8 cellular contexts compared by ENCODE assay signal in the genomic region with DNA sequence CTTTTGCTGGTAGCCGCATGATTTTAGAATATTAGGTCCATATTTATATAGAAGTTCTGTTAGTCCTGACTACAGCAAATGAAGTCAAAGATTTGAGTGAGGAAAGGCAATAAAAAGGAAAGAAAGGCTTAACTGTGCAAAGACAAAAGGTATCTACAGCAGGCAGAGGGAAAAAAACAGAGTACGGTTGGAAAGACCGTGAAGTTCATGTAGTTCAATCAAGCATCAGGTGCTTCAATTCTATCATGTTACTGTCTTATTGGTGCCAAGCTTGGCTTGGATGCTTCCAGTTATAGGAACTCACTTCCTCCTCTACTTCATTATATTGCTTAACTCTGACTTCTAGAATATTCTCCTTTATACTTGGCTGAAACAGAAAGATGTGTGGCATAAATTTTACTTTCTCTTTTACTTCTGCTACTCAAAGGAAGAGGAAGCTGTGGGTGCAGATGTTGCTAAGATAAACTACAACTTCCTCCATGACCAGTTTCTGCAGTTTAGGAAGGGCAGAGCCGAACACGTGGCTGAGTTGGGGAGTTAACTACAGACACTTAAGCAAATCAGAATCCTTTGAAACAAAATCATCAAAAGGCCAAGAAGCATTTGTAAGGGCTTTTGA. TPM values are rescaled to one million over a fixed set of nuclear protein-coding genes. Genes with fewer than 3 reads are reported as not detected.
DNase-seq lines count a peak whose midpoint lies in the region; ATAC-seq, FAIRE-seq and TF ChIP-seq lines count a peak whose summit lies in the region.

No MANE protein-coding gene starts in this region.

- DNase-seq in GM19239 (ENCODE audit: insufficient read length, low spot score) (peak; percentile 44), K562 (ENCODE audit: extremely low read depth in 1 of 4, low spot score in 3 of 4) (no peak), nephron progenitor cell (no peak), NCI-H748 (lab: John Stamatoyannopoulos, UW; ENCODE audit: unreplicated experiment) (no peak), DMS79 treated with DMSO at 0.1 percent for 48 hours (lab: John Stamatoyannopoulos, UW) (no peak), cortex of kidney (lab: John Stamatoyannopoulos, UW) (no peak)

- H2AFZ ChIP-seq in K562 (ENCODE audit: low read depth, low read length), result no peak overlapping the region

- TF ChIP-seq CTCF in K562 (IDR thresholded peaks at IDR 0.05 in 2 of 3, conservative IDR thresholded peaks at IDR 0.05 in 1 of 3; ENCODE audit: insufficient read depth in 2 of 3, low read depth in 1 of 3, low read length in 3 of 3) (no peak), nephron progenitor cell (IDR thresholded peaks at IDR 0.05) (no peak)

- TF ChIP-seq EP300 in K562 (IDR thresholded peaks at IDR 0.05; ENCODE audit: low read length), result no peak

- no peak for TF ChIP-seq POLR2A in K562 (conservative IDR thresholded peaks at IDR 0.05)

- intact Hi-C loops in K562 (cut with micrococcal nuclease), result loop anchor here (2.0 kb wide), 1 partner anchor 49 kb away; no protein-coding TSS in a partner anchor

- H3K36me3 ChIP-seq in K562 (ENCODE audit: control insufficient read depth, insufficient read depth, low read length), result no peaks in the 10 kb centered on the region

- H3K4me1 Mint-ChIP-seq in T-helper 1 cell treated with Interleukin-12 subunit alpha and Interleukin-12 subunit beta and Interleukin-4 antibody, amounts not matched to agents 30 μg/mL and 1 μg/mL, for 36 hours (ENCODE audit: low read depth), result peaks cover 57% of the 10 kb centered on the region
- peaks cover 26% of the 10 kb centered on the region for H3K4me1 Mint-ChIP-seq in nephron progenitor cell

- peak; percentile 97 for FAIRE-seq in GM19239 (lab: Jason Lieb, UNC)
- FAIRE-seq in K562 (lab: Jason Lieb, UNC), result no peak

- no peak overlapping the region for H3K4me3 ChIP-seq in K562

- no TSS peak for BruUV-seq in K562 (replicated peaks; lab: Mats Ljungman, UMichigan)

- H3K79me2 ChIP-seq in K562 (ENCODE audit: control insufficient read depth, insufficient read depth, low read length), result no peaks in the 10 kb centered on the region

- peaks cover 22% of the 10 kb centered on the region for H3K9me3 Mint-ChIP-seq in T-helper 1 cell treated with Interleukin-12 subunit alpha and Interleukin-12 subunit beta and Interleukin-4 antibody, amounts not matched to agents 30 μg/mL and 1 μg/mL, for 36 hours
- peaks cover 17% of the 10 kb centered on the region for H3K9me3 Mint-ChIP-seq in nephron progenitor cell

- CTCF ChIA-PET in K562 (lab: Yijun Ruan, JAX; ENCODE audit: low intra/inter-chr PET ratio), result no interaction called here

- POLR2A ChIA-PET in K562 (lab: Yijun Ruan, JAX), result no interaction called here

- no peaks in the 10 kb centered on the region for H3K4me1 ChIP-seq in K562 (replicated peaks in 1 of 2; ENCODE audit: control insufficient read depth in 2 of 2, insufficient read depth in 2 of 2, low read length in 2 of 2)

- in situ Hi-C loops in K562 (cut with MboI), result no loop called here

- H3K4me3 Mint-ChIP-seq in T-helper 1 cell treated with Interleukin-12 subunit alpha and Interleukin-12 subunit beta and Interleukin-4 antibody, amounts not matched to agents 30 μg/mL and 1 μg/mL, for 36 hours, result peak overlapping the region; percentile 54
- no peak overlapping the region for H3K4me3 Mint-ChIP-seq in nephron progenitor cell

- 8% methylated on average over 5 of the region's 5 CpGs for WGBS in K562 (ENCODE audit: insufficient coverage, low coverage, missing lambda C conversion rate)

- no peaks in the 10 kb centered on the region for H3K27me3 ChIP-seq in K562 (ENCODE audit: control insufficient read depth in 2 of 2, insufficient read depth in 2 of 2, low read length in 2 of 2)

- no peaks in the 10 kb centered on the region for H3K9me1 ChIP-seq in K562 (ENCODE audit: control insufficient read depth, insufficient read depth, low read length)

- H3K27ac Mint-ChIP-seq in T-helper 1 cell treated with Interleukin-12 subunit alpha and Interleukin-12 subunit beta and Interleukin-4 antibody, amounts not matched to agents 30 μg/mL and 1 μg/mL, for 36 hours, result peak overlapping the region; percentile 91
- peak overlapping the region; percentile 23 for H3K27ac Mint-ChIP-seq in nephron progenitor cell

- ATAC-seq in HG03097 (IDR thresholded peaks at IDR 0.05; ENCODE audit: low FRiP score, unreplicated experiment) (peak; percentile 98), K562 (no peak)

- no peaks in the 10 kb centered on the region for H3K9me3 ChIP-seq in K562 (replicated peaks; ENCODE audit: control insufficient read depth, insufficient read depth, low read depth, low read length)

- H3K27ac ChIP-seq in K562 (ENCODE audit: extremely low read depth, low read depth, low read length), result no peak overlapping the region

- TF ChIP-seq RAD21 in K562 (CRISPR knock-in tag; conservative IDR thresholded peaks at IDR 0.05 in 1 of 2, IDR thresholded peaks at IDR 0.05 in 1 of 2), result no peak

- H3K4me2 ChIP-seq in K562 (ENCODE audit: insufficient read depth, low read length), result no peak overlapping the region; the same call in 1 of the 2 replicates

- peaks cover 48% of the 10 kb centered on the region for H3K36me3 Mint-ChIP-seq in T-helper 1 cell treated with Interleukin-12 subunit alpha and Interleukin-12 subunit beta and Interleukin-4 antibody, amounts not matched to agents 30 μg/mL and 1 μg/mL, for 36 hours (ENCODE audit: low read depth)
- peaks cover 8% of the 10 kb centered on the region for H3K36me3 Mint-ChIP-seq in nephron progenitor cell (ENCODE audit: low read depth)

- H4K20me1 ChIP-seq in K562 (replicated peaks; ENCODE audit: control insufficient read depth, insufficient read depth, low read length), result no peaks in the 10 kb centered on the region

- H3K27me3 Mint-ChIP-seq in T-helper 1 cell treated with Interleukin-12 subunit alpha and Interleukin-12 subunit beta and Interleukin-4 antibody, amounts not matched to agents 30 μg/mL and 1 μg/mL, for 36 hours (ENCODE audit: low read depth), result no peaks in the 10 kb centered on the region
- H3K27me3 Mint-ChIP-seq in nephron progenitor cell (ENCODE audit: low read depth, poor library complexity), result no peaks in the 10 kb centered on the region

- no peak overlapping the region for H3K9ac ChIP-seq in K562 (ENCODE audit: insufficient read depth in 1 of 2, low read depth in 2 of 2, low read length in 2 of 2)

TF ChIP-seq in K562, 482 proteins besides CTCF, POLR2A, EP300 and RAD21 (continues in another document):
- TF ChIP-seq ETV1 (tag; conservative IDR thresholded peaks at IDR 0.05; ENCODE audit: low read depth) (0 out of 2 replicates have a peak, but pooled peaks have one; percentile 28), ETV6 (IDR thresholded peaks at IDR 0.05; ENCODE audit: borderline replicate concordance in 1 of 2, low read depth in 2 of 2, low read length in 1 of 2) (peak in 1 of 2 experiments; percentile 77; a peak in 2 of 4 replicates), ETV6 (CRISPR knock-in tag; IDR thresholded peaks at IDR 0.05; ENCODE audit: borderline replicate concordance) (no peak), ZNF274 (IDR thresholded peaks at IDR 0.05; ENCODE audit: borderline replicate concordance, low read depth, low read length) (no peak), NRF1 (conservative IDR thresholded peaks at IDR 0.05 in 1 of 2, IDR thresholded peaks at IDR 0.05 in 1 of 2) (no peak), RBM34 (IDR thresholded peaks at IDR 0.05; ENCODE audit: borderline replicate concordance, insufficient read depth, low read length) (no peak)
- TF ChIP-seq, protein P1, sequence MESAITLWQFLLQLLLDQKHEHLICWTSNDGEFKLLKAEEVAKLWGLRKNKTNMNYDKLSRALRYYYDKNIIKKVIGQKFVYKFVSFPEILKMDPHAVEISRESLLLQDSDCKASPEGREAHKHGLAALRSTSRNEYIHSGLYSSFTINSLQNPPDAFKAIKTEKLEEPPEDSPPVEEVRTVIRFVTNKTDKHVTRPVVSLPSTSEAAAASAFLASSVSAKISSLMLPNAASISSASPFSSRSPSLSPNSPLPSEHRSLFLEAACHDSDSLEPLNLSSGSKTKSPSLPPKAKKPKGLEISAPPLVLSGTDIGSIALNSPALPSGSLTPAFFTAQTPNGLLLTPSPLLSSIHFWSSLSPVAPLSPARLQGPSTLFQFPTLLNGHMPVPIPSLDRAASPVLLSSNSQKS (CRISPR knock-in tag; IDR thresholded peaks at IDR 0.05), result no peak

RNA-seq across cellular contexts. Expression of a gene that starts 6.7 kb away (rescaled TPM):
- 0.09 and 0.58 TPM in 2 replicates for total RNA-seq in K562 (2011; cell fraction: chromatin; rRNA removed; ENCODE audit: low replicate concordance)
- total RNA-seq in K562 (2011; cell fraction: nucleolus; rRNA removed), result 0.17 and 0.39 TPM in 2 replicates
- 0.08 and 0.15 TPM in 2 replicates for total RNA-seq in K562 (2011; cell fraction: nucleoplasm; rRNA removed)
- under 0.01 TPM in 1 of 2 replicates, not detected in the other for total RNA-seq in K562 (2014; rRNA removed)
- total RNA-seq in K562 (2014; rRNA removed; fragmentation: Illumina TruSeq; extraction: Trizol), result 0.03 and 0.04 TPM in 2 replicates
- 0.04 TPM in 2 replicates for total RNA-seq in K562 (2015; rRNA removed; fragmentation: Illumina TruSeq; extraction: Trizol)
- total RNA-seq in K562 (2021), result 0.04 TPM in 1 of 2 replicates, not detected in the other
- 0.09 and 0.18 TPM in 2 replicates for polyA plus RNA-seq in K562 (2011; rRNA removed)
- polyA plus RNA-seq in K562 (2011; cell fraction: cytosol; rRNA removed), result 0.01 and 0.07 TPM in 2 replicates
- 0.09 and 0.25 TPM in 2 replicates for polyA plus RNA-seq in K562 (2011; cell fraction: nucleus; rRNA removed)
- 0.01 and 0.06 TPM in 2 replicates for polyA plus RNA-seq in K562 (2012)
- 0.01 and 0.03 TPM in 2 replicates for polyA plus RNA-seq in K562 (2014; fragmentation: Illumina TruSeq; extraction: Trizol)
- under 1 TPM in 1 of 2 experiments, not detected in 1; 0.01 TPM for polyA plus RNA-seq in K562 (2014; fragmentation: Nextera tagmentation; extraction: Ambion mirVana)
- 0.04 TPM in 1 of 2 replicates, not detected in the other for polyA plus RNA-seq in K562 (2014; rRNA removed)
- 0.07 and 0.18 TPM in 2 replicates for polyA minus RNA-seq in K562 (2011; rRNA and poly(A)+ RNA removed)
- not detected in 2 replicates for polyA minus RNA-seq in K562 (2011; cell fraction: cytosol; rRNA and poly(A)+ RNA removed)
- 0.13 and 0.56 TPM in 2 replicates for polyA minus RNA-seq in K562 (2011; cell fraction: nucleus; rRNA and poly(A)+ RNA removed)
